Comparison of ENCODE assay signal across 8 cellular contexts in genomic region chr1:39955547-39956539, GRCh38. TPM values are rescaled to one million over a fixed set of nuclear protein-coding genes. Genes with fewer than 3 reads are reported as not detected.
DNase-seq lines count a peak whose midpoint lies in the region; ATAC-seq lines count a peak whose summit lies in the region.

No MANE protein-coding gene starts in this region.

- DNase-seq in DMS153 treated with DMSO at 0.1 percent for 48 hours (lab: John Stamatoyannopoulos, UW; ENCODE audit: unreplicated experiment): peak; percentile 87
- DNase-seq in Karpas-422: peak; percentile 84
- peak; percentile 74 to 80 for DNase-seq in SJCRH30
- peak; percentile 64 for DNase-seq in activated naive CD8-positive, alpha-beta T cell treated with anti-CD3 and anti-CD28 coated beads for 36 hours
- peak; percentile 58 for DNase-seq in hepatic stellate cell (ENCODE audit: low spot score)

- H4K20me1 ChIP-seq in Karpas-422 (ENCODE audit: insufficient read depth, low read depth, low read length): peaks cover 6% of the 10 kb centered on the region; the same call in 1 of the 2 replicates

- H3K27me3 ChIP-seq in Karpas-422 (ENCODE audit: low read length) (no peaks in the 10 kb centered on the region), SJCRH30 (no peaks in the 10 kb centered on the region)

- H3K9me3 ChIP-seq in Karpas-422 (ENCODE audit: low read length): no peaks in the 10 kb centered on the region
- H3K9me3 ChIP-seq in SJCRH30 (replicated peaks): no peaks in the 10 kb centered on the region

- peaks cover 35% of the 10 kb centered on the region for H3K4me1 Mint-ChIP-seq in activated naive CD8-positive, alpha-beta T cell treated with anti-CD3 and anti-CD28 coated beads for 36 hours

- no peaks in the 10 kb centered on the region for H3K27me3 Mint-ChIP-seq in activated naive CD8-positive, alpha-beta T cell treated with anti-CD3 and anti-CD28 coated beads for 36 hours

- no peaks in the 10 kb centered on the region for H3K9me2 ChIP-seq in Karpas-422 (replicated peaks; ENCODE audit: insufficient read depth, low read length)

- H3K4me3 Mint-ChIP-seq in activated naive CD8-positive, alpha-beta T cell treated with anti-CD3 and anti-CD28 coated beads for 36 hours: peak overlapping the region; percentile 92

- H3K4me2 ChIP-seq in Karpas-422 (ENCODE audit: low read depth, low read length, poor library complexity, severe bottlenecking): peak overlapping the region; percentile 98

- H3K36me3 ChIP-seq in Karpas-422 (ENCODE audit: insufficient read depth, low read length) (peaks cover 11% of the 10 kb centered on the region), SJCRH30 (peaks cover 4% of the 10 kb centered on the region; the same call in 1 of the 2 replicates)

- peak overlapping the region; percentile 90 for H3K4me3 ChIP-seq in Karpas-422 (ENCODE audit: low read length)
- H3K4me3 ChIP-seq in SJCRH30: peak overlapping the region; percentile 78
- peak overlapping the region; percentile 45 to 75 (median 67) for H3K4me3 ChIP-seq in skin epidermis

- ATAC-seq in GM21717 (IDR thresholded peaks at IDR 0.05; ENCODE audit: unreplicated experiment): peak; percentile 33
- no peak for ATAC-seq in HG03378 (IDR thresholded peaks at IDR 0.05; ENCODE audit: unreplicated experiment)

- H3K9ac ChIP-seq in Karpas-422 (ENCODE audit: low read length): peak overlapping the region; percentile 93

- peak overlapping the region; percentile 85 for H3K27ac Mint-ChIP-seq in activated naive CD8-positive, alpha-beta T cell treated with anti-CD3 and anti-CD28 coated beads for 36 hours

- H2AFZ ChIP-seq in Karpas-422 (ENCODE audit: low read length): peak overlapping the region; percentile 90; the same call in 1 of the 2 replicates

- no peaks in the 10 kb centered on the region for H3K9me3 Mint-ChIP-seq in activated naive CD8-positive, alpha-beta T cell treated with anti-CD3 and anti-CD28 coated beads for 36 hours

- H3K4me1 ChIP-seq in Karpas-422 (ENCODE audit: low read length) (peaks cover 52% of the 10 kb centered on the region), SJCRH30 (peaks cover 42% of the 10 kb centered on the region)

- peaks cover 32% of the 10 kb centered on the region for H3K36me3 Mint-ChIP-seq in activated naive CD8-positive, alpha-beta T cell treated with anti-CD3 and anti-CD28 coated beads for 36 hours

- peak overlapping the region; percentile 47 for H3K27ac ChIP-seq in Karpas-422 (ENCODE audit: low read length)
- peak overlapping the region; percentile 56 for H3K27ac ChIP-seq in SJCRH30
- peak overlapping the region; percentile 14 to 90 (median 78) for H3K27ac ChIP-seq in skin epidermis

- H3K79me2 ChIP-seq in Karpas-422 (ENCODE audit: low read length): peaks cover 42% of the 10 kb centered on the region

RNA-seq across cellular contexts. Expression of gene MFSD2A, which starts 0.9 kb away (rescaled TPM):
- total RNA-seq in Karpas-422 (2014; rRNA removed; shearing (Covaris generic); ENCODE audit: low replicate concordance): 11.6 and 20.8 TPM in 2 replicates
- 52.9 and 56.6 TPM in 2 replicates for total RNA-seq in SJCRH30 (2014; rRNA removed; shearing (Covaris generic))
- 10 to 100 TPM; 20.2 to 22.3 TPM for total RNA-seq in activated naive CD8-positive, alpha-beta T cell treated with anti-CD3 and anti-CD28 coated beads for 36 hours

RNA-seq across cellular contexts. Expression of gene MYCL, which starts 54.1 kb away (rescaled TPM):
- total RNA-seq in Karpas-422 (2014; rRNA removed; shearing (Covaris generic); ENCODE audit: low replicate concordance): 1.5 TPM in 2 replicates
- total RNA-seq in SJCRH30 (2014; rRNA removed; shearing (Covaris generic)): 14.4 and 16.4 TPM in 2 replicates
- under 1 TPM; 0.08 to 0.20 TPM for total RNA-seq in activated naive CD8-positive, alpha-beta T cell treated with anti-CD3 and anti-CD28 coated beads for 36 hours
